ENCODE assay signal across 17 cellular contexts in the genomic region with DNA sequence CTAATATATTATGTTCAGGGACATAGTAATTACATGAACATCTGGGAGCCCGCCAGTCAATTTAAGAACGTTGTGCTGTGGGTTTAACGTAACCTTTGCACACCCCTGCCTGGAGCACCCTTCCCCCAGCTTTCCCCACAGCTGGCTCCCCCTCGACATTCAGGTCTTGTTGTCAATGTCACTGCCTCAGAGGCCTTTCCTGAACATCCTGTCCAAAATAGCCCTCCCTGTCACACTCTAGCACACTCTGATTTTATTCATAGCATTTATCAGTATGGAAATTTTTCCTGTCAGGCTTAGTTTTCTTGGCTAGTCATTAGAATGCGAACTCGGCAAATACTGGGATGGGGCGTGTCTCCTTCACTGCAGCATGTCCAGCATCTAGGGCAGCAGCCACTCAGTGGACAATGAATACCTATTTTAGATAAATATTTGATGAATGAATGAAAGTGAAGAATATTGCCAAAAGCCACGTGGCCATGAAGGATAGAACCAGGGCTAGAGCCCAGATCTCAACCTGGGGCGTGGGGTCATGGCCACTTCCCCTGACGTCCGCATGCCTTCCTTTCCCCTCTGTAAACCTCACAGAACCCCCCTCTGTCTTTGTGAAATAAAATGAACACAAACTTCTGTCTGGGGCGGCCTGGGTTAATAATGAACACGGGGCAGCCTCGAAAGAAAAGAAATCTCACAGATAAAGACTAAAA. TPM values are rescaled to one million over a fixed set of nuclear protein-coding genes. Genes with fewer than 3 reads are reported as not detected.
DNase-seq lines count a peak whose midpoint lies in the region; ATAC-seq, FAIRE-seq and TF ChIP-seq lines count a peak whose summit lies in the region.
"Had no signal": no experiment of that assay in that cellular context is flagged by ENCODE, and none has a peak within 500 bp of the region (broad histone marks: within the 10 kb centered on the region; RNA-seq: fewer than 3 reads in every experiment).

No MANE protein-coding gene starts in this region.

- peaks cover 58% of the 10 kb centered on the region for H3K4me1 Mint-ChIP-seq in stimulated activated naive CD8-positive, alpha-beta T cell treated with anti-CD3 and anti-CD28 coated beads, Interleukin-15, amount 100 ng/mL, for 72 hours

- no peak overlapping the region for H2AFZ ChIP-seq in HepG2 (ENCODE audit: low read length)

- CTCF ChIA-PET in HepG2 (lab: Yijun Ruan, JAX; ENCODE audit: low intra/inter-chr PET ratio, low total read pairs) = no interaction called here

- H3K9me3 ChIP-seq in HepG2 (ENCODE audit: low read length) (no peaks in the 10 kb centered on the region), right lobe of liver (no peaks in the 10 kb centered on the region)
- H3K9me3 ChIP-seq: adrenal gland, pancreas had no signal

- peak overlapping the region; percentile 25 to 64 for H3K4me3 Mint-ChIP-seq in stimulated activated naive CD8-positive, alpha-beta T cell treated with anti-CD3 and anti-CD28 coated beads, Interleukin-15, amount 100 ng/mL, for 72 hours

- peak overlapping the region in 1 of 2 donors; percentile 78 for H3K27ac Mint-ChIP-seq in stimulated activated naive CD8-positive, alpha-beta T cell treated with anti-CD3 and anti-CD28 coated beads, Interleukin-15, amount 100 ng/mL, for 72 hours

- FAIRE-seq in HepG2 (lab: Jason Lieb, UNC) = no peak
- FAIRE-seq: H1, pancreas had no signal

- no peaks in the 10 kb centered on the region for H3K79me2 ChIP-seq in HepG2 (ENCODE audit: insufficient read depth, low read length)

- intact Hi-C loops in HepG2 (cut with micrococcal nuclease; ENCODE audit: unreplicated experiment) (no loop called here), right lobe of liver (cut with DNase I) (no loop called here), cardiac septum (cut with DNase I) (loop anchor here (5.0 kb wide), 1 partner anchor 40 kb away; no protein-coding TSS in a partner anchor)

- TF ChIP-seq RAD21 in HepG2 (CRISPR knock-in tag; IDR thresholded peaks at IDR 0.05) = no peak

- H3K4me1 ChIP-seq in HepG2 (ENCODE audit: insufficient read depth, low read length) (peaks cover 32% of the 10 kb centered on the region), right lobe of liver (no peaks in the 10 kb centered on the region)
- H3K4me1 ChIP-seq: pancreas had no signal

- ATAC-seq in HepG2 (no peak), right lobe of liver (no peak), HG03108 (IDR thresholded peaks at IDR 0.05; ENCODE audit: unreplicated experiment) (no peak), HG02571 (IDR thresholded peaks at IDR 0.05; ENCODE audit: unreplicated experiment) (no peak)
- no peak for ATAC-seq in stimulated activated naive CD8-positive, alpha-beta T cell treated with anti-CD3 and anti-CD28 coated beads, Interleukin-15, amount 100 ng/mL, for 72 hours

- no peaks in the 10 kb centered on the region for H4K20me1 ChIP-seq in HepG2 (ENCODE audit: insufficient read depth, low read length)

- TF ChIP-seq CTCF in HepG2 (CRISPR knock-in tag; IDR thresholded peaks at IDR 0.05) = no peak
- TF ChIP-seq CTCF in right lobe of liver (IDR thresholded peaks at IDR 0.05) = no peak

- H3K4me3 ChIP-seq in HepG2 (replicated peaks in 1 of 3; ENCODE audit: insufficient read depth in 1 of 3, low read depth in 2 of 3, low read length in 3 of 3) (no peak overlapping the region), right lobe of liver (no peak overlapping the region)
- H3K4me3 ChIP-seq: adrenal gland, pancreas had no signal

- 12% methylated on average over 14 of the region's 14 CpGs for WGBS in HepG2 (ENCODE audit: low lambda C conversion rate)
- 18% methylated on average over 14 of the region's 14 CpGs for WGBS in right lobe of liver (ENCODE audit: insufficient coverage, low coverage, low lambda C conversion rate, missing lambda C conversion rate)

- no TSS peak for BruUV-seq in HepG2 (replicated peaks; lab: Mats Ljungman, UMichigan)

- H3K27me3 ChIP-seq in HepG2 (ENCODE audit: control insufficient read depth in 1 of 2, insufficient read depth in 2 of 2, low read length in 2 of 2) (no peaks in the 10 kb centered on the region; a peak in 1 of 5 replicates), right lobe of liver (no peaks in the 10 kb centered on the region)
- H3K27me3 ChIP-seq: adrenal gland had no signal

- DNase-seq in HepG2 (ENCODE audit: low spot score) (no peak), right lobe of liver (no peak), NCI-H748 treated with DMSO at 0.1 percent for 48 hours (lab: John Stamatoyannopoulos, UW) (peak; percentile 15), cardiac septum (ENCODE audit: low spot score) (peak; percentile 36), MV-4-11 (lab: John Stamatoyannopoulos, UW) (no peak)
- DNase-seq in stimulated activated naive CD8-positive, alpha-beta T cell treated with anti-CD3 and anti-CD28 coated beads, Interleukin-15, amount 100 ng/mL, for 72 hours = no peak
- DNase-seq: adrenal gland, NCI-H1436, pancreas had no signal

- in situ Hi-C loops in HepG2 (cut with HindIII; ENCODE audit: extremely low pct_ligation_motif_present, low pct_unique_long_range_greater_than_20kb) = no loop called here

- TF ChIP-seq EP300 in HepG2 (IDR thresholded peaks at IDR 0.05; ENCODE audit: low read depth in 2 of 2, low read length in 2 of 2) (no peak), HepG2 (CRISPR knock-in tag; IDR thresholded peaks at IDR 0.05; ENCODE audit: borderline replicate concordance) (no peak)

- H3K4me2 ChIP-seq in HepG2 (ENCODE audit: low read depth, low read length) = peak overlapping the region; percentile 14; the same call in 1 of the 2 replicates

- POLR2A ChIA-PET in HepG2 (lab: Yijun Ruan, JAX) = no interaction called here

- H3K9ac ChIP-seq in HepG2 (ENCODE audit: insufficient read depth, low read depth, low read length) = no peak overlapping the region

- no peaks in the 10 kb centered on the region for H3K36me3 ChIP-seq in HepG2 (replicated peaks in 1 of 2; ENCODE audit: control insufficient read depth in 1 of 2, insufficient read depth in 2 of 2, low read length in 2 of 2)
- H3K36me3 ChIP-seq in right lobe of liver = no peaks in the 10 kb centered on the region
- H3K36me3 ChIP-seq: adrenal gland, pancreas had no signal

- no peaks in the 10 kb centered on the region for H3K9me3 Mint-ChIP-seq in stimulated activated naive CD8-positive, alpha-beta T cell treated with anti-CD3 and anti-CD28 coated beads, Interleukin-15, amount 100 ng/mL, for 72 hours

- no peak for TF ChIP-seq POLR2A in HepG2 (IDR thresholded peaks at IDR 0.05; ENCODE audit: insufficient read depth in 1 of 2, low read depth in 2 of 2, low read length in 2 of 2)
- TF ChIP-seq POLR2A in right lobe of liver (IDR thresholded peaks at IDR 0.05) = no peak

- H3K27ac ChIP-seq in HepG2 (ENCODE audit: extremely low read length, insufficient read depth, low read length) (no peak overlapping the region), right lobe of liver (no peak overlapping the region)
- H3K27ac ChIP-seq: adrenal gland, pancreas had no signal

- H3K27me3 Mint-ChIP-seq in stimulated activated naive CD8-positive, alpha-beta T cell treated with anti-CD3 and anti-CD28 coated beads, Interleukin-15, amount 100 ng/mL, for 72 hours = no peaks in the 10 kb centered on the region

RNA-seq across cellular contexts. Expression of a gene that starts 10.5 kb away (rescaled TPM):
- total RNA-seq in HepG2 (2016; rRNA removed; fragmentation: Illumina TruSeq; extraction: Trizol) (not detected in 2 replicates), right lobe of liver (under 1 TPM in 5 of 6 experiments, not detected in 1; 0.18 to 0.62 (median 0.25) TPM), cardiac septum (1.00 TPM)
- not detected in 2 replicates for total RNA-seq in HepG2 (2016; cell fraction: cytosol; rRNA removed; fragmentation: Illumina TruSeq; extraction: Trizol; ENCODE audit: low read depth)
- not detected in 2 replicates for total RNA-seq in HepG2 (2016; cell fraction: insoluble cytoplasmic fraction; rRNA removed; fragmentation: Illumina TruSeq; extraction: Trizol)
- total RNA-seq in HepG2 (2016; cell fraction: membrane; rRNA removed; fragmentation: Illumina TruSeq; extraction: Trizol) = not detected in 2 replicates
- total RNA-seq in HepG2 (2016; cell fraction: nucleus; rRNA removed; fragmentation: Illumina TruSeq; extraction: Trizol) = not detected in 2 replicates
- polyA plus RNA-seq in HepG2 (2011; rRNA removed) = not detected in 2 replicates
- polyA plus RNA-seq in HepG2 (2011; cell fraction: cytosol; rRNA removed) = 0.03 TPM in 2 replicates
- polyA plus RNA-seq in HepG2 (2011; cell fraction: nucleus; rRNA removed) = 0.26 TPM in 1 of 2 replicates, not detected in the other
- polyA plus RNA-seq in HepG2 (2012) = not detected in 2 replicates
- not detected in 2 replicates for polyA plus RNA-seq in HepG2 (2016; cell fraction: cytosol; fragmentation: Illumina TruSeq; extraction: Trizol; ENCODE audit: low read depth)
- not detected in 2 replicates for polyA plus RNA-seq in HepG2 (2016; cell fraction: insoluble cytoplasmic fraction; fragmentation: Illumina TruSeq; extraction: Trizol; ENCODE audit: low read depth)
- not detected in 2 replicates for polyA plus RNA-seq in HepG2 (2016; cell fraction: membrane; fragmentation: Illumina TruSeq; extraction: Trizol; ENCODE audit: low read depth)
- not detected in 2 replicates for polyA plus RNA-seq in HepG2 (2016; cell fraction: nucleus; fragmentation: Illumina TruSeq; extraction: Trizol; ENCODE audit: insufficient read depth, low read depth)
- polyA minus RNA-seq in HepG2 (2011; rRNA and poly(A)+ RNA removed; ENCODE audit: low replicate concordance) = 0.09 TPM in 1 of 2 replicates, not detected in the other
- not detected in 2 replicates for polyA minus RNA-seq in HepG2 (2011; cell fraction: cytosol; rRNA and poly(A)+ RNA removed)
- polyA minus RNA-seq in HepG2 (2011; cell fraction: nucleus; rRNA and poly(A)+ RNA removed) = not detected in 2 replicates
- total RNA-seq: dermis microvascular lymphatic vessel endothelial cell, fibroblast of villous mesenchyme, G401, HT-29 had no signal
- polyA plus RNA-seq: BJ had no signal

RNA-seq across cellular contexts. Expression of a gene that starts 57.9 kb away (rescaled TPM):
- not detected in 2 replicates for total RNA-seq in HepG2 (2016; rRNA removed; fragmentation: Illumina TruSeq; extraction: Trizol)
- not detected in 2 replicates for total RNA-seq in HepG2 (2016; cell fraction: cytosol; rRNA removed; fragmentation: Illumina TruSeq; extraction: Trizol; ENCODE audit: low read depth)
- not detected in 2 replicates for total RNA-seq in HepG2 (2016; cell fraction: insoluble cytoplasmic fraction; rRNA removed; fragmentation: Illumina TruSeq; extraction: Trizol)
- total RNA-seq in HepG2 (2016; cell fraction: membrane; rRNA removed; fragmentation: Illumina TruSeq; extraction: Trizol) = not detected in 2 replicates
- total RNA-seq in HepG2 (2016; cell fraction: nucleus; rRNA removed; fragmentation: Illumina TruSeq; extraction: Trizol) = not detected in 2 replicates
- polyA plus RNA-seq in HepG2 (2011; rRNA removed) = not detected in 2 replicates
- polyA plus RNA-seq in HepG2 (2011; cell fraction: cytosol; rRNA removed) = not detected in 2 replicates
- polyA plus RNA-seq in HepG2 (2011; cell fraction: nucleus; rRNA removed) = not detected in 2 replicates
- polyA plus RNA-seq in HepG2 (2012) = not detected in 2 replicates
- not detected in 2 replicates for polyA plus RNA-seq in HepG2 (2016; cell fraction: cytosol; fragmentation: Illumina TruSeq; extraction: Trizol; ENCODE audit: low read depth)
- not detected in 2 replicates for polyA plus RNA-seq in HepG2 (2016; cell fraction: insoluble cytoplasmic fraction; fragmentation: Illumina TruSeq; extraction: Trizol; ENCODE audit: low read depth)
- not detected in 2 replicates for polyA plus RNA-seq in HepG2 (2016; cell fraction: membrane; fragmentation: Illumina TruSeq; extraction: Trizol; ENCODE audit: low read depth)
- polyA plus RNA-seq in HepG2 (2016; cell fraction: nucleus; fragmentation: Illumina TruSeq; extraction: Trizol; ENCODE audit: insufficient read depth, low read depth) = not detected in 2 replicates
- not detected in 2 replicates for polyA minus RNA-seq in HepG2 (2011; rRNA and poly(A)+ RNA removed; ENCODE audit: low replicate concordance)
- not detected in 2 replicates for polyA minus RNA-seq in HepG2 (2011; cell fraction: cytosol; rRNA and poly(A)+ RNA removed)
- polyA minus RNA-seq in HepG2 (2011; cell fraction: nucleus; rRNA and poly(A)+ RNA removed) = not detected in 2 replicates
- total RNA-seq in right lobe of liver = not detected
- total RNA-seq in cardiac septum = not detected
- total RNA-seq: dermis microvascular lymphatic vessel endothelial cell, fibroblast of villous mesenchyme, G401, HT-29 had no signal
- polyA plus RNA-seq: BJ had no signal

Comparison
In these comparisons a context has a peak if more than half of its experiments do, and no peak if none do; other contexts are left out.
1. DNase-seq: peak in NCI-H748 treated with DMSO at 0.1 percent for 48 hours (single experiment) and cardiac septum (single experiment); none in HepG2 (single experiment), right lobe of liver (0 of 3), stimulated activated naive CD8-positive, alpha-beta T cell treated with anti-CD3 and anti-CD28 coated beads, Interleukin-15, amount 100 ng/mL, for 72 hours (0 of 2) and MV-4-11 (single experiment).